ENCODE assay signal across 1 cellular context in the genomic region with DNA sequence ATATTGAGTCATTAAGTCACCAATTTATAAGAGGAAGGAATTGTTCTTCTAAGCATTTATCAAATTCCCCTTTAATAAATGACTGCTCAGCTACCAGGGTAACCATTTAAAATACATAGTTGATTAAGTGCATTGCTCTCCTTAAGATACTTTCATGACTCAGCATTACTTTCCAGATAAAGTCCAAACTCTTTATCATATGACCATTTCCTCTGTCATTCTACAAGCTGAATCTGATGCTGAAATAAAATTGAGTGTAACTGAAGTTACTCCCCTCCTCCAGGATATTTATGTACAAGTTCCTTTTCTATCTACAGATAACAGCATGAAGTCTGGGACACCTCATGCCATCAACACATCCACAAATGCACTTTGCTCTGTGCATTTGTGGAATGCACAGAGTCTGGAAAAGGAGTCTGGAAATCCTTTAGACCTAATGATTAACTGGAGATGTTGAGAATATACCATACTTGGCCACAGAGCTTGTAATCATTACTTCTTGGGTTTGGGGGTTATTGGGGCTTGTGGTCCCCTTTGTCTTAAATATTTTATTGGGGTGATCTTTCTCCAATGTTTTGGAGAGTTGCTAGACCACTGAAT.
TF ChIP-seq lines count a peak whose summit lies in the region.

No MANE protein-coding gene starts in this region.

TF ChIP-seq in HepG2, 621 proteins besides CTCF, POLR2A, EP300 and RAD21 (continued from another document and continues in another):
- TF ChIP-seq, protein P1, sequence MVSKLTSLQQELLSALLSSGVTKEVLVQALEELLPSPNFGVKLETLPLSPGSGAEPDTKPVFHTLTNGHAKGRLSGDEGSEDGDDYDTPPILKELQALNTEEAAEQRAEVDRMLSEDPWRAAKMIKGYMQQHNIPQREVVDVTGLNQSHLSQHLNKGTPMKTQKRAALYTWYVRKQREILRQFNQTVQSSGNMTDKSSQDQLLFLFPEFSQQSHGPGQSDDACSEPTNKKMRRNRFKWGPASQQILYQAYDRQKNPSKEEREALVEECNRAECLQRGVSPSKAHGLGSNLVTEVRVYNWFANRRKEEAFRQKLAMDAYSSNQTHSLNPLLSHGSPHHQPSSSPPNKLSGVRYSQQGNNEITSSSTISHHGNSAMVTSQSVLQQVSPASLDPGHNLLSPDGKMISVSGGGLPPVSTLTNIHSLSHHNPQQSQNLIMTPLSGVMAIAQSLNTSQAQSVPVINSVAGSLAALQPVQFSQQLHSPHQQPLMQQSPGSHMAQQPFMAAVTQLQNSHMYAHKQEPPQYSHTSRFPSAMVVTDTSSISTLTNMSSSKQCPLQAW (CRISPR knock-in tag; IDR thresholded peaks at IDR 0.05): peak; percentile 60; the same call in 1 of the 2 replicates
- 0 out of 2 replicates have a peak, but pooled peaks have one; percentile 48 for TF ChIP-seq RCOR2 (CRISPR knock-in tag; IDR thresholded peaks at IDR 0.05)
- TF ChIP-seq, protein P2, sequence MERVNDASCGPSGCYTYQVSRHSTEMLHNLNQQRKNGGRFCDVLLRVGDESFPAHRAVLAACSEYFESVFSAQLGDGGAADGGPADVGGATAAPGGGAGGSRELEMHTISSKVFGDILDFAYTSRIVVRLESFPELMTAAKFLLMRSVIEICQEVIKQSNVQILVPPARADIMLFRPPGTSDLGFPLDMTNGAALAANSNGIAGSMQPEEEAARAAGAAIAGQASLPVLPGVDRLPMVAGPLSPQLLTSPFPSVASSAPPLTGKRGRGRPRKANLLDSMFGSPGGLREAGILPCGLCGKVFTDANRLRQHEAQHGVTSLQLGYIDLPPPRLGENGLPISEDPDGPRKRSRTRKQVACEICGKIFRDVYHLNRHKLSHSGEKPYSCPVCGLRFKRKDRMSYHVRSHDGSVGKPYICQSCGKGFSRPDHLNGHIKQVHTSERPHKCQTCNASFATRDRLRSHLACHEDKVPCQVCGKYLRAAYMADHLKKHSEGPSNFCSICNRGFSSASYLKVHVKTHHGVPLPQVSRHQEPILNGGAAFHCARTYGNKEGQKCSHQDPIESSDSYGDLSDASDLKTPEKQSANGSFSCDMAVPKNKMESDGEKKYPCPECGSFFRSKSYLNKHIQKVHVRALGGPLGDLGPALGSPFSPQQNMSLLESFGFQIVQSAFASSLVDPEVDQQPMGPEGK (CRISPR knock-in tag; IDR thresholded peaks at IDR 0.05): 0 out of 2 replicates have a peak, but pooled peaks have one; percentile 36
- TF ChIP-seq, protein P3, sequence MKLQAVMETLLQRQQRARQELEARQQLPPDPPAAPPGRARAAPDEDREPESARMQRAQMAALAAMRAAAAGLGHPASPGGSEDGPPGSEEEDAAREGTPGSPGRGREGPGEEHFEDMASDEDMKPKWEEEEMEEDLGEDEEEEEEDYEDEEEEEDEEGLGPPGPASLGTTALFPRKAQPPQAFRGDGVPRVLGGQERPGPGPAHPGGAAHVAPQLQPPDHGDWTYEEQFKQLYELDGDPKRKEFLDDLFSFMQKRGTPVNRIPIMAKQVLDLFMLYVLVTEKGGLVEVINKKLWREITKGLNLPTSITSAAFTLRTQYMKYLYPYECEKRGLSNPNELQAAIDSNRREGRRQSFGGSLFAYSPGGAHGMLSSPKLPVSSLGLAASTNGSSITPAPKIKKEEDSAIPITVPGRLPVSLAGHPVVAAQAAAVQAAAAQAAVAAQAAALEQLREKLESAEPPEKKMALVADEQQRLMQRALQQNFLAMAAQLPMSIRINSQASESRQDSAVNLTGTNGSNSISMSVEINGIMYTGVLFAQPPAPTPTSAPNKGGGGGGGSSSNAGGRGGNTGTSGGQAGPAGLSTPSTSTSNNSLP (IDR thresholded peaks at IDR 0.05; ENCODE audit: low read depth, low read length): peak; percentile 28; the same call in 1 of the 2 replicates
- TF ChIP-seq JUN (CRISPR knock-in tag; IDR thresholded peaks at IDR 0.05): no peak
- TF ChIP-seq IRF2 (CRISPR knock-in tag; IDR thresholded peaks at IDR 0.05): 0 out of 2 replicates have a peak, but pooled peaks have one; percentile 35
- 0 out of 2 replicates have a peak, but pooled peaks have one; percentile 23 for TF ChIP-seq GATAD1 (CRISPR knock-in tag; IDR thresholded peaks at IDR 0.05)
- no peak for TF ChIP-seq GABPA (IDR thresholded peaks at IDR 0.05; ENCODE audit: low read depth, low read length)
- TF ChIP-seq GABPA (CRISPR knock-in tag; IDR thresholded peaks at IDR 0.05; ENCODE audit: low read depth): peak; percentile 14; the same call in 1 of the 2 replicates
- TF ChIP-seq HNF4A (CRISPR knock-in tag; IDR thresholded peaks at IDR 0.05): peak; percentile 90
- TF ChIP-seq, protein P4, sequence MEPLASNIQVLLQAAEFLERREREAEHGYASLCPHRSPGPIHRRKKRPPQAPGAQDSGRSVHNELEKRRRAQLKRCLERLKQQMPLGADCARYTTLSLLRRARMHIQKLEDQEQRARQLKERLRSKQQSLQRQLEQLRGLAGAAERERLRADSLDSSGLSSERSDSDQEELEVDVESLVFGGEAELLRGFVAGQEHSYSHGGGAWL (CRISPR knock-in tag; IDR thresholded peaks at IDR 0.05): no peak
- peak; percentile 58 for TF ChIP-seq HNF4G (IDR thresholded peaks at IDR 0.05; ENCODE audit: borderline replicate concordance, low read depth, low read length)
- TF ChIP-seq HNF4G (CRISPR knock-in tag; IDR thresholded peaks at IDR 0.05; ENCODE audit: borderline replicate concordance, low read depth): no peak; the same call in 1 of the 2 replicates
- 0 out of 2 replicates have a peak, but pooled peaks have one; percentile 24 for TF ChIP-seq KDM1A (CRISPR knock-in tag; IDR thresholded peaks at IDR 0.05)
- TF ChIP-seq TFE3 (CRISPR knock-in tag; IDR thresholded peaks at IDR 0.05): peak; percentile 31; the same call in 1 of the 2 replicates
- TF ChIP-seq ZBTB7A (CRISPR knock-in tag; IDR thresholded peaks at IDR 0.05): no peak
- TF ChIP-seq MAX (IDR thresholded peaks at IDR 0.05): 0 out of 2 replicates have a peak, but pooled peaks have one; percentile 34
- TF ChIP-seq HNF1A (IDR thresholded peaks at IDR 0.05; ENCODE audit: low read depth): peak; percentile 78
- no peak for TF ChIP-seq HNF1A (CRISPR knock-in tag; IDR thresholded peaks at IDR 0.05; ENCODE audit: borderline replicate concordance)
- TF ChIP-seq ARID5B (CRISPR knock-in tag; IDR thresholded peaks at IDR 0.05): peak; percentile 77
- 0 out of 2 replicates have a peak, but pooled peaks have one; percentile 34 for TF ChIP-seq ZFP1 (CRISPR knock-in tag; IDR thresholded peaks at IDR 0.05)
- TF ChIP-seq, protein P5, sequence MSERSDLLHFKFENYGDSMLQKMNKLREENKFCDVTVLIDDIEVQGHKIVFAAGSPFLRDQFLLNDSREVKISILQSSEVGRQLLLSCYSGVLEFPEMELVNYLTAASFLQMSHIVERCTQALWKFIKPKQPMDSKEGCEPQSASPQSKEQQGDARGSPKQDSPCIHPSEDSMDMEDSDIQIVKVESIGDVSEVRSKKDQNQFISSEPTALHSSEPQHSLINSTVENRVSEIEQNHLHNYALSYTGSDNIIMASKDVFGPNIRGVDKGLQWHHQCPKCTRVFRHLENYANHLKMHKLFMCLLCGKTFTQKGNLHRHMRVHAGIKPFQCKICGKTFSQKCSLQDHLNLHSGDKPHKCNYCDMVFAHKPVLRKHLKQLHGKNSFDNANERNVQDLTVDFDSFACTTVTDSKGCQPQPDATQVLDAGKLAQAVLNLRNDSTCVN (CRISPR knock-in tag; IDR thresholded peaks at IDR 0.05; ENCODE audit: borderline replicate concordance): peak; percentile 91
- TF ChIP-seq SALL1 (CRISPR knock-in tag; IDR thresholded peaks at IDR 0.05): peak; percentile 30; the same call in 1 of the 2 replicates
- peak; percentile 33; the same call in 1 of the 2 replicates for TF ChIP-seq ZNF331 (CRISPR knock-in tag; IDR thresholded peaks at IDR 0.05)
- TF ChIP-seq ZNF770 (CRISPR knock-in tag; IDR thresholded peaks at IDR 0.05): peak; percentile 28; the same call in 1 of the 2 replicates
- TF ChIP-seq LBX2 (CRISPR knock-in tag; IDR thresholded peaks at IDR 0.05; ENCODE audit: borderline replicate concordance): no peak
